25 cellular contexts compared by ENCODE assay signal in genomic region chr5:5209101-5209500, GRCh38.
A peak's percentile ranks its signal among the peaks of the same experiment; 100 is the strongest.
DNase-seq lines count a peak whose midpoint lies in the region; ATAC-seq and TF ChIP-seq lines count a peak whose summit lies in the region.
"Had no signal": no experiment of that assay in that cellular context is flagged by ENCODE, and none has a peak within 500 bp of the region (broad histone marks: within the 10 kb centered on the region; RNA-seq: fewer than 3 reads in every experiment).

No MANE protein-coding gene starts in this region.

- H3K27ac ChIP-seq in gastroesophageal sphincter, result no peak overlapping the region
- H3K27ac ChIP-seq in skeletal muscle tissue (ENCODE audit: low read depth, low read length), result peak overlapping the region; percentile 37
- no peak overlapping the region for H3K27ac ChIP-seq in foreskin keratinocyte
- H3K27ac ChIP-seq: RWPE1, spleen, testis had no signal

- H3K9me3 Mint-ChIP-seq in Calu3 (ENCODE audit: low read depth, unreplicated experiment), result peaks cover 6% of the 10 kb centered on the region
- H3K9me3 Mint-ChIP-seq: dendritic cell treated with granulocyte-macrophage colony-stimulating factor and Interleukin-4, amounts not matched to agents 40 ng/mL and 50 ng/mL, for 4 days had no signal

- H3K4me1 Mint-ChIP-seq in Calu3 (ENCODE audit: low read depth, unreplicated experiment), result no peaks in the 10 kb centered on the region
- H3K4me1 Mint-ChIP-seq: CD4-positive, alpha-beta memory T cell; naive thymus-derived CD4-positive, alpha-beta T cell; T-helper 17 cell had no signal

- intact Hi-C loops in Calu3 (cut with micrococcal nuclease; ENCODE audit: unreplicated experiment), result no loop called here

- ATAC-seq in gastroesophageal sphincter, result peak; percentile 36
- ATAC-seq in foreskin keratinocyte, result no peak
- ATAC-seq: left lobe of liver; naive thymus-derived CD4-positive, alpha-beta T cell; T-helper 17 cell had no signal

- no peaks in the 10 kb centered on the region for H3K4me1 ChIP-seq in gastroesophageal sphincter
- peaks cover 0 to 5% (median 0%) of the 10 kb centered on the region in 3 donors for H3K4me1 ChIP-seq in skeletal muscle tissue (ENCODE audit: control insufficient read depth in 3 of 3, insufficient read depth in 3 of 3, low read length in 3 of 3)
- no peaks in the 10 kb centered on the region for H3K4me1 ChIP-seq in foreskin keratinocyte
- H3K4me1 ChIP-seq: spleen, testis had no signal

- H3K27me3 ChIP-seq in gastroesophageal sphincter (no peaks in the 10 kb centered on the region), skeletal muscle tissue (ENCODE audit: control insufficient read depth in 3 of 3, insufficient read depth in 3 of 3, low read length in 3 of 3) (no peaks in the 10 kb centered on the region), foreskin keratinocyte (peaks cover 16% of the 10 kb centered on the region)
- H3K27me3 ChIP-seq: testis had no signal

- H3K9ac ChIP-seq in skeletal muscle tissue (ENCODE audit: low read depth in 1 of 3, low read length in 3 of 3), result peak overlapping the region in 1 of 3 donors; percentile 52

- 14 to 17% methylated on average over 4 of the region's 4 CpGs for WGBS in gastroesophageal sphincter (ENCODE audit: low coverage in 1 of 2), 2 donors

- no peak for TF ChIP-seq POLR2A in gastroesophageal sphincter (IDR thresholded peaks at IDR 0.05)

- in situ Hi-C loops in astrocyte of the cerebellum (cut with HindIII; ENCODE audit: low sequenced_read_pairs), result no loop called here

- no TSS peak for BruUV-seq in Calu3 (replicated peaks; lab: Mats Ljungman, UMichigan)

- H3K4me3 ChIP-seq in HFF-Myc (replicated peaks; ENCODE audit: low read depth, low read length) (no peak overlapping the region), astrocyte of the cerebellum (ENCODE audit: low read depth, low read length) (no peak overlapping the region), gastroesophageal sphincter (no peak overlapping the region), skeletal muscle tissue (ENCODE audit: low read length in 3 of 3) (peak overlapping the region in 2 of 3 donors; percentile 0 to 55)
- H3K4me3 ChIP-seq: spleen, testis had no signal

- CTCF ChIA-PET in Calu3 (lab: Charles Lee), result no interaction called here

- H3K27ac Mint-ChIP-seq in Calu3 (ENCODE audit: unreplicated experiment), result no peak overlapping the region
- H3K27ac Mint-ChIP-seq: activated T-cell treated with anti-CD3 and anti-CD28 coated beads, Interleukin-2, amount 50 U/mL, for 24 hours; CD4-positive, alpha-beta memory T cell; dendritic cell treated with granulocyte-macrophage colony-stimulating factor and Interleukin-4, amounts not matched to agents 40 ng/mL and 50 ng/mL, for 4 days; naive thymus-derived CD4-positive, alpha-beta T cell; T-helper 17 cell had no signal

- no peaks in the 10 kb centered on the region for H3K27me3 Mint-ChIP-seq in Calu3 (ENCODE audit: unreplicated experiment)
- H3K27me3 Mint-ChIP-seq: activated T-cell treated with anti-CD3 and anti-CD28 coated beads, Interleukin-2, amount 50 U/mL, for 24 hours; CD4-positive, alpha-beta memory T cell; dendritic cell treated with granulocyte-macrophage colony-stimulating factor and Interleukin-4, amounts not matched to agents 40 ng/mL and 50 ng/mL, for 4 days had no signal

- TF ChIP-seq CTCF in HFF-Myc (IDR thresholded peaks at IDR 0.05; ENCODE audit: low read depth, low read length, missing control alignments), result no peak
- no peak for TF ChIP-seq CTCF in astrocyte of the cerebellum (IDR thresholded peaks at IDR 0.05; ENCODE audit: low read depth, low read length, missing control alignments)
- TF ChIP-seq CTCF in gastroesophageal sphincter (IDR thresholded peaks at IDR 0.05), result no peak
- TF ChIP-seq CTCF in foreskin keratinocyte (conservative IDR thresholded peaks at IDR 0.05), result no peak
- no peak for TF ChIP-seq CTCF in Calu3 (IDR thresholded peaks at IDR 0.05; ENCODE audit: unreplicated experiment)

- H3K36me3 Mint-ChIP-seq in Calu3 (ENCODE audit: insufficient read depth, unreplicated experiment), result no peaks in the 10 kb centered on the region
- H3K36me3 Mint-ChIP-seq: CD4-positive, alpha-beta memory T cell; naive thymus-derived CD4-positive, alpha-beta T cell had no signal

- H3K36me3 ChIP-seq in gastroesophageal sphincter, result no peaks in the 10 kb centered on the region
- H3K36me3 ChIP-seq in skeletal muscle tissue (ENCODE audit: control insufficient read depth in 3 of 3, insufficient read depth in 3 of 3, low read length in 3 of 3), result no peaks in the 10 kb centered on the region
- H3K36me3 ChIP-seq: spleen had no signal

- no peak overlapping the region for H3K4me3 Mint-ChIP-seq in Calu3 (ENCODE audit: low read depth, unreplicated experiment)
- H3K4me3 Mint-ChIP-seq: activated T-cell treated with anti-CD3 and anti-CD28 coated beads, Interleukin-2, amount 50 U/mL, for 24 hours; CD4-positive, alpha-beta memory T cell; dendritic cell treated with granulocyte-macrophage colony-stimulating factor and Interleukin-4, amounts not matched to agents 40 ng/mL and 50 ng/mL, for 4 days; naive thymus-derived CD4-positive, alpha-beta T cell; T-helper 17 cell had no signal

- TF ChIP-seq EP300 in gastroesophageal sphincter (IDR thresholded peaks at IDR 0.05), result no peak

- no peaks in the 10 kb centered on the region for H3K9me3 ChIP-seq in gastroesophageal sphincter
- H3K9me3 ChIP-seq in skeletal muscle tissue (ENCODE audit: control insufficient read depth in 3 of 3, low read length in 3 of 3), result no peaks in the 10 kb centered on the region
- H3K9me3 ChIP-seq: spleen, testis had no signal

- DNase-seq in HFF-Myc (ENCODE audit: extremely low read depth, low read depth) (peak; percentile 15), astrocyte of the cerebellum (ENCODE audit: low read depth) (peak; percentile 32), foreskin keratinocyte (no peak), NCI-H1048 (lab: John Stamatoyannopoulos, UW) (no peak), Calu3 (no peak)
- DNase-seq: activated CD4-positive, alpha-beta T cell treated with anti-CD3 and anti-CD28 coated beads for 4 hours; activated naive CD4-positive, alpha-beta T cell; activated T-cell treated with anti-CD3 and anti-CD28 coated beads, Interleukin-2, amount 50 U/mL, for 24 hours; CD4-positive, alpha-beta memory T cell; KBM-7; mesendoderm; MV-4-11; naive thymus-derived CD4-positive, alpha-beta T cell; NCI-H1694; NCI-H526; spleen; stimulated activated CD4-positive, alpha-beta T cell treated with anti-CD3 and anti-CD28 coated beads, Interleukin-4, amount 100 ng/mL, for 24 hours; stimulated activated naive CD4-positive, alpha-beta T cell; T-helper 17 cell; testis had no signal

Comparison
In these comparisons a context has a peak if more than half of its experiments do, and no peak if none do; other contexts are left out.
1. DNase-seq: peak in HFF-Myc (single experiment) and astrocyte of the cerebellum (single experiment); none in foreskin keratinocyte (0 of 2), NCI-H1048 (single experiment) and Calu3 (single experiment).
2. H3K4me3 ChIP-seq: peak in skeletal muscle tissue (2 of 3); none in HFF-Myc (single experiment), astrocyte of the cerebellum (single experiment) and gastroesophageal sphincter (0 of 2).